In genomic region chr18:12214296-12215005, GRCh38 we compare ENCODE assay signal across 13 cellular contexts. TPM values are rescaled to one million over a fixed set of nuclear protein-coding genes. Genes with fewer than 3 reads are reported as not detected.
DNase-seq lines count a peak whose midpoint lies in the region; ATAC-seq, FAIRE-seq and TF ChIP-seq lines count a peak whose summit lies in the region.
"Not testable (repeated sequence)": the region's sequence is repeated elsewhere in the genome, so short reads cannot be mapped to it uniquely, and the experiment has no call there.
"Had no signal": no experiment of that assay in that cellular context is flagged by ENCODE, and none has a peak within 500 bp of the region (broad histone marks: within the 10 kb centered on the region; RNA-seq: fewer than 3 reads in every experiment).

No MANE protein-coding gene starts in this region.

- H3K4me3 ChIP-seq in RWPE2 (ENCODE audit: severe bottlenecking), result not testable (repeated sequence)

- ATAC-seq in RWPE2 (ENCODE audit: low read depth) (peak; percentile 55; the same call in 2 of the 3 replicates), foreskin keratinocyte (peak; percentile 85)
- peak; percentile 71 to 88 for ATAC-seq in stimulated activated naive B cell treated with anti-CD40 and anti-IgM and Interleukin-4, amounts not matched to agents 10 μg/mL and 1 μg/mL and 100 μg/mL, for 72 hours (replicated peaks)

- TF ChIP-seq POLR2A in GM12891 (IDR thresholded peaks at IDR 0.05; ENCODE audit: low read depth, low read length), result not testable (repeated sequence)

- H3K9me3 Mint-ChIP-seq in MCF 10A (ENCODE audit: unreplicated experiment); stimulated activated naive B cell treated with anti-CD40 and anti-IgM and Interleukin-4, amounts not matched to agents 10 μg/mL and 1 μg/mL and 100 μg/mL, for 72 hours: not testable (repeated sequence)

- intact Hi-C loops in MCF 10A (cut with micrococcal nuclease), result not testable (repeated sequence)

- not testable (repeated sequence) for H3K4me1 ChIP-seq in RWPE2 (ENCODE audit: insufficient read depth, poor library complexity, severe bottlenecking); foreskin keratinocyte

- H3K36me3 Mint-ChIP-seq in MCF 10A (ENCODE audit: insufficient read depth, unreplicated experiment); stimulated activated naive B cell treated with anti-CD40 and anti-IgM and Interleukin-4, amounts not matched to agents 10 μg/mL and 1 μg/mL and 100 μg/mL, for 72 hours: not testable (repeated sequence)

- BruUV-seq in MCF 10A (replicated peaks; lab: Mats Ljungman, UMichigan), result not testable (repeated sequence)

- not testable (repeated sequence) for H3K4me3 Mint-ChIP-seq in MCF 10A (ENCODE audit: unreplicated experiment); stimulated activated naive B cell treated with anti-CD40 and anti-IgM and Interleukin-4, amounts not matched to agents 10 μg/mL and 1 μg/mL and 100 μg/mL, for 72 hours

- TF ChIP-seq CTCF in RWPE2 (IDR thresholded peaks at IDR 0.05; ENCODE audit: poor library complexity, severe bottlenecking); MCF 10A (IDR thresholded peaks at IDR 0.05; ENCODE audit: unreplicated experiment); foreskin keratinocyte (conservative IDR thresholded peaks at IDR 0.05): not testable (repeated sequence)

- POLR2A ChIA-PET in MCF 10A (lab: Yijun Ruan, JAX), result not testable (repeated sequence)

- CTCF ChIA-PET in MCF 10A (lab: Yijun Ruan, JAX), result not testable (repeated sequence)

- not testable (repeated sequence) for DNase-seq in GM12891 (ENCODE audit: insufficient read length, low spot score); RWPE2 (ENCODE audit: low spot score); stimulated activated naive B cell treated with anti-CD40 and anti-IgM and Interleukin-4, amounts not matched to agents 10 μg/mL and 1 μg/mL and 100 μg/mL, for 72 hours
- DNase-seq in MV-4-11 (lab: John Stamatoyannopoulos, UW) (peak; percentile 15), NCI-H2196 (lab: John Stamatoyannopoulos, UW; ENCODE audit: unreplicated experiment) (peak; percentile 50), MCF 10A (ENCODE audit: unreplicated experiment) (peak; percentile 6), foreskin keratinocyte (peak; percentile 50 to 57)

- not testable (repeated sequence) for H3K36me3 ChIP-seq in RWPE2 (ENCODE audit: low read depth)

- H3K4me1 Mint-ChIP-seq in MCF 10A (ENCODE audit: insufficient read depth, unreplicated experiment), result not testable (repeated sequence)
- H3K4me1 Mint-ChIP-seq in stimulated activated naive B cell treated with anti-CD40 and anti-IgM and Interleukin-4, amounts not matched to agents 10 μg/mL and 1 μg/mL and 100 μg/mL, for 72 hours, result peaks cover 9 to 14% of the 10 kb centered on the region in 2 donors

- FAIRE-seq in GM12891 (lab: Jason Lieb, UNC), result peak; percentile 70

- not testable (repeated sequence) for H3K27me3 ChIP-seq in RWPE2 (ENCODE audit: insufficient read depth, poor library complexity, severe bottlenecking); foreskin keratinocyte

- H3K27ac ChIP-seq in RWPE2 (ENCODE audit: poor library complexity, severe bottlenecking); foreskin keratinocyte: not testable (repeated sequence)

- not testable (repeated sequence) for H3K27me3 Mint-ChIP-seq in MCF 10A (ENCODE audit: insufficient read depth, unreplicated experiment)
- peaks cover 5 to 22% of the 10 kb centered on the region in 2 donors for H3K27me3 Mint-ChIP-seq in stimulated activated naive B cell treated with anti-CD40 and anti-IgM and Interleukin-4, amounts not matched to agents 10 μg/mL and 1 μg/mL and 100 μg/mL, for 72 hours

- not testable (repeated sequence) for H3K27ac Mint-ChIP-seq in MCF 10A (ENCODE audit: low read depth, unreplicated experiment); stimulated activated naive B cell treated with anti-CD40 and anti-IgM and Interleukin-4, amounts not matched to agents 10 μg/mL and 1 μg/mL and 100 μg/mL, for 72 hours

- not testable (repeated sequence) for H3K9me3 ChIP-seq in RWPE2 (ENCODE audit: severe bottlenecking)

RNA-seq across cellular contexts. Expression of gene CIDEA, which starts 39.7 kb away (rescaled TPM):
- not detected for polyA plus RNA-seq in GM12891 (2012; ENCODE audit: low read depth, missing spikeins)
- total RNA-seq in MCF 10A (2022) (not detected in 2 replicates), foreskin keratinocyte (12.3 and 12.5 TPM in 2 replicates)
- polyA plus RNA-seq in foreskin keratinocyte, result 18.5 and 21.2 TPM in 2 replicates
- total RNA-seq: CD8-positive, alpha-beta memory T cell; G401; HT-29; IMR-90; NCI-H460; T-cell had no signal
- polyA plus RNA-seq: CD8-positive, alpha-beta memory T cell; IMR-90 had no signal

Comparison
In these comparisons a context has a peak if more than half of its experiments do, and no peak if none do; other contexts are left out.
1. RNA of gene CIDEA, which starts 39.7 kb away (total RNA-seq): 12.3 to 12.5 TPM in foreskin keratinocyte; not detected in MCF 10A; every median in the first group is over 10 times any median in the second.
2. Peak in every context shown above with its lines, with median percentiles within 50 percentile points of each other: ATAC-seq.